Comparison of ENCODE assay signal across 8 cellular contexts in the genomic region with DNA sequence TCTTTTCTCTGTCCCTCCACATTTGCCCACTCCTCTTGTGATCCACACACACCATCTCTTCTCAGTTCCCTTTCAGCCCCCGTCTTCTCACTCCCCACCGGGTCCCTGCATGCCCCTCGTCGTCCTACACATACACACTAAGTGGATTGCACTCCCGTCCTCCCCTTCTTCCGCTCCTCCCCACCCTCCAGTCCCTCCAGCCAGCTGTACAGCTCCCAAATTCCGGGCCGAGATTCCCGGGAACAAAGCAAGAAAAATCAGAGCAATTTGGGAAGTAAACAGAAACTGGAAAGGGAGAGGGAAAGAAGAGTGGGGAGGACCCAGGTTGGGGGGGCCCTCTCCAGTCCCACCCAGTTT. TPM values are rescaled to one million over a fixed set of nuclear protein-coding genes. Genes with fewer than 3 reads are reported as not detected.
DNase-seq lines count a peak whose midpoint lies in the region; ATAC-seq and TF ChIP-seq lines count a peak whose summit lies in the region.

No MANE protein-coding gene starts in this region.

- TF ChIP-seq POLR2A in vagina (IDR thresholded peaks at IDR 0.05) = no peak

- H2AFZ ChIP-seq in Loucy (ENCODE audit: low read length) = peak overlapping the region; percentile 95; the same call in 1 of the 2 replicates
- H2AFZ ChIP-seq in mesenchymal stem cell (ENCODE audit: low read depth, low read length) = peak overlapping the region; percentile 1

- H3K9me3 ChIP-seq in Loucy (ENCODE audit: insufficient read depth, low read depth, low read length) = no peaks in the 10 kb centered on the region
- H3K9me3 ChIP-seq in mesenchymal stem cell (ENCODE audit: control insufficient read depth, low read length) = no peaks in the 10 kb centered on the region
- H3K9me3 ChIP-seq in vagina = no peaks in the 10 kb centered on the region

- H2AK5ac ChIP-seq in mesenchymal stem cell (ENCODE audit: low read length, severe bottlenecking) = no peak overlapping the region

- H3K4me3 ChIP-seq in Loucy (ENCODE audit: low read length, poor library complexity, severe bottlenecking) (peak overlapping the region; percentile 80), choroid plexus epithelial cell (ENCODE audit: low read depth, low read length) (peak overlapping the region; percentile 72), mesenchymal stem cell (ENCODE audit: insufficient read depth in 1 of 2, low read depth in 1 of 2, low read length in 2 of 2) (peak overlapping the region; percentile 66 to 85), vagina (peak overlapping the region; percentile 58 to 70)

- H3K9me2 ChIP-seq in Loucy (replicated peaks; ENCODE audit: low read depth, low read length) = no peaks in the 10 kb centered on the region

- H2BK5ac ChIP-seq in mesenchymal stem cell (ENCODE audit: low read depth, low read length, poor library complexity, severe bottlenecking) = no peak overlapping the region

- H3K4me1 ChIP-seq in Loucy (ENCODE audit: insufficient read depth, low read length, poor library complexity, severe bottlenecking) (peaks cover 31% of the 10 kb centered on the region), mesenchymal stem cell (ENCODE audit: control insufficient read depth, insufficient read depth, low read depth, low read length) (peaks cover 25% of the 10 kb centered on the region), vagina (peaks cover 39% of the 10 kb centered on the region)

- H3K18ac ChIP-seq in mesenchymal stem cell (ENCODE audit: low read depth in 1 of 2, low read length in 2 of 2) = peak overlapping the region; percentile 60 to 85

- 2% methylated on average over 5 of the region's 9 CpGs for whole genome bisulfite sequencing in mesenchymal stem cell

- H3K36me3 ChIP-seq in Loucy (ENCODE audit: insufficient read depth, low read length) = no peaks in the 10 kb centered on the region
- peaks cover 0 to 22% of the 10 kb centered on the region in 2 experiments for H3K36me3 ChIP-seq in mesenchymal stem cell (ENCODE audit: control insufficient read depth in 1 of 2, insufficient read depth in 2 of 2, low read depth in 1 of 2, low read length in 2 of 2)
- peaks cover 0 to 14% of the 10 kb centered on the region in 2 donors for H3K36me3 ChIP-seq in vagina

- ATAC-seq in GM19467 (IDR thresholded peaks at IDR 0.05; ENCODE audit: unreplicated experiment) (no peak), GM21786 (IDR thresholded peaks at IDR 0.05; ENCODE audit: unreplicated experiment) (no peak)

- TF ChIP-seq CTCF in Loucy (conservative IDR thresholded peaks at IDR 0.05; ENCODE audit: low read length) = no peak
- no peak for TF ChIP-seq CTCF in choroid plexus epithelial cell (conservative IDR thresholded peaks at IDR 0.05; ENCODE audit: low read depth, low read length)
- TF ChIP-seq CTCF in vagina (IDR thresholded peaks at IDR 0.05) = no peak

- H2BK12ac ChIP-seq in mesenchymal stem cell (ENCODE audit: low read length in 2 of 2) = peak overlapping the region; percentile 51 to 92

- peak; percentile 38 for DNase-seq in CD1c-positive myeloid dendritic cell (ENCODE audit: extremely low spot score)
- peak; percentile 10 for DNase-seq in choroid plexus epithelial cell (ENCODE audit: low read depth)
- peak; percentile 32 for DNase-seq in mesenchymal stem cell
- DNase-seq in vagina (ENCODE audit: extremely low spot score in 2 of 2) = no peak
- no peak for DNase-seq in stimulated activated CD4-positive, alpha-beta T cell treated with anti-CD3 and anti-CD28 coated beads, Interleukin-4, amount 100 ng/mL, for 4 hours

- peak overlapping the region in 1 of 2 experiments; percentile 90 for H3K23ac ChIP-seq in mesenchymal stem cell (ENCODE audit: low read length in 2 of 2)

- H2BK120ac ChIP-seq in mesenchymal stem cell (ENCODE audit: low read depth, low read length) = peak overlapping the region; percentile 97

- no peaks in the 10 kb centered on the region; the same call in 1 of the 2 replicates for H3F3A ChIP-seq in Loucy (ENCODE audit: low read depth)

- H3K27ac ChIP-seq in mesenchymal stem cell (ENCODE audit: low read length, poor library complexity, severe bottlenecking) (no peak overlapping the region), vagina (peak overlapping the region; percentile 84)

- H4K91ac ChIP-seq in mesenchymal stem cell (ENCODE audit: low read length) = peak overlapping the region; percentile 6

- peak overlapping the region in 1 of 2 experiments; percentile 62 for H3K14ac ChIP-seq in mesenchymal stem cell (ENCODE audit: low read length in 2 of 2)

- peak overlapping the region; percentile 47 to 82 for H3K4ac ChIP-seq in mesenchymal stem cell (ENCODE audit: low read depth in 1 of 2, low read length in 2 of 2)

- peak overlapping the region; percentile 78 for H3K4me2 ChIP-seq in Loucy (ENCODE audit: low read depth, low read length, poor library complexity, severe bottlenecking)
- H3K4me2 ChIP-seq in mesenchymal stem cell (ENCODE audit: low read length, poor library complexity, severe bottlenecking) = peak overlapping the region; percentile 100

- H3K9ac ChIP-seq in Loucy (ENCODE audit: low read depth, low read length, poor library complexity, severe bottlenecking) (peak overlapping the region; percentile 72), mesenchymal stem cell (ENCODE audit: low read length) (peak overlapping the region; percentile 94)

- no peaks in the 10 kb centered on the region for H3K79me1 ChIP-seq in mesenchymal stem cell (replicated peaks; ENCODE audit: low read length, poor library complexity, severe bottlenecking)

- H4K20me1 ChIP-seq in Loucy (ENCODE audit: insufficient read depth, low read length, poor library complexity, severe bottlenecking) = no peaks in the 10 kb centered on the region

- peak overlapping the region; percentile 77 for H2BK15ac ChIP-seq in mesenchymal stem cell (ENCODE audit: low read depth, poor library complexity, severe bottlenecking)

- intact Hi-C loops in vagina (cut with DNase I) = loop anchor here (10.0 kb wide), 1 partner anchor 52 kb away; no protein-coding TSS in a partner anchor

- peak overlapping the region; percentile 84 for H4K8ac ChIP-seq in mesenchymal stem cell (ENCODE audit: low read length)

- H3K79me2 ChIP-seq in Loucy (ENCODE audit: insufficient read depth, low read length) = no peaks in the 10 kb centered on the region

- H3K27me3 ChIP-seq in Loucy (ENCODE audit: insufficient read depth, low read length, poor library complexity, severe bottlenecking) (no peaks in the 10 kb centered on the region), mesenchymal stem cell (ENCODE audit: control insufficient read depth in 1 of 2, insufficient read depth in 1 of 2, low read length in 2 of 2) (peaks cover 0 to 9% of the 10 kb centered on the region in 2 experiments), vagina (no peaks in the 10 kb centered on the region)

RNA-seq across cellular contexts. Expression of a gene that starts 0.3 kb away (rescaled TPM):
- polyA plus RNA-seq in mesenchymal stem cell (2013, experiment 1 of 2) = 54.0 TPM
- polyA plus RNA-seq in mesenchymal stem cell (2013, experiment 2 of 2) = 54.6 TPM
- 684 TPM for total RNA-seq in vagina

RNA-seq across cellular contexts. Expression of a gene that starts 6.1 kb away (rescaled TPM):
- 0.03 TPM for polyA plus RNA-seq in mesenchymal stem cell (2013, experiment 1 of 2)
- not detected for polyA plus RNA-seq in mesenchymal stem cell (2013, experiment 2 of 2)
- total RNA-seq in vagina = 0.74 TPM

RNA-seq across cellular contexts. Expression of a gene that starts 18.0 kb away (rescaled TPM):
- polyA plus RNA-seq in mesenchymal stem cell (2013, experiment 1 of 2) = 15.3 TPM
- 14.7 TPM for polyA plus RNA-seq in mesenchymal stem cell (2013, experiment 2 of 2)
- 27.0 TPM for total RNA-seq in vagina

RNA-seq across cellular contexts. Expression of a gene that starts 47.3 kb away (rescaled TPM):
- polyA plus RNA-seq in mesenchymal stem cell (2013, experiment 1 of 2) = 95.2 TPM
- polyA plus RNA-seq in mesenchymal stem cell (2013, experiment 2 of 2) = 91.2 TPM
- total RNA-seq in vagina = 235 TPM

Comparison
In these comparisons a context has a peak if more than half of its experiments do, and no peak if none do; other contexts are left out.
1. DNase-seq: peak in CD1c-positive myeloid dendritic cell (single experiment), choroid plexus epithelial cell (single experiment) and mesenchymal stem cell (single experiment); none in vagina (0 of 2) and stimulated activated CD4-positive, alpha-beta T cell treated with anti-CD3 and anti-CD28 coated beads, Interleukin-4, amount 100 ng/mL, for 4 hours (0 of 2).
2. Peak in every context shown above with its lines, with median percentiles within 50 percentile points of each other: H3K4me3 ChIP-seq.